1 cellular context compared by ENCODE assay signal in the genomic region with DNA sequence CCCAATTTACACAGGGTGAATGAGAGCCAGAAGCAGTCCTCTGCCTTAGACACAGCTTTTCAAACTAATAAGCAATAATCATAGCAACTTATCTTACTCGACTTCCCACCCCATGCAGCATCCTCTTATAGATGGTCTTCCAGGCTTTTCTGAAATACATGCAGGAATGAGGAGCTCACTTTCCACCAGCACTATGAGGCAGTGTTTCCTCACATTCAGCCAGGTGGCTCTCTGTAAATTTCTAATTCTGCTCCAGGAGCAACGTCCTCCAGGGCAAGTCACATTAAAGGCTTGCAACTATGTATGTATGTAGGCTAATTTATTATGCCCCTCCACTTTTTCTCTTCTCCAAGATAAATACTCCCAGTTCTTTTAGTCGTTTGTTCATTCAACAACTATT.
TF ChIP-seq lines count a peak whose summit lies in the region.

No MANE protein-coding gene starts in this region.

TF ChIP-seq in HCT116, 20 proteins besides CTCF, POLR2A, EP300 and RAD21 (continued from another document):
- TF ChIP-seq, protein P1, sequence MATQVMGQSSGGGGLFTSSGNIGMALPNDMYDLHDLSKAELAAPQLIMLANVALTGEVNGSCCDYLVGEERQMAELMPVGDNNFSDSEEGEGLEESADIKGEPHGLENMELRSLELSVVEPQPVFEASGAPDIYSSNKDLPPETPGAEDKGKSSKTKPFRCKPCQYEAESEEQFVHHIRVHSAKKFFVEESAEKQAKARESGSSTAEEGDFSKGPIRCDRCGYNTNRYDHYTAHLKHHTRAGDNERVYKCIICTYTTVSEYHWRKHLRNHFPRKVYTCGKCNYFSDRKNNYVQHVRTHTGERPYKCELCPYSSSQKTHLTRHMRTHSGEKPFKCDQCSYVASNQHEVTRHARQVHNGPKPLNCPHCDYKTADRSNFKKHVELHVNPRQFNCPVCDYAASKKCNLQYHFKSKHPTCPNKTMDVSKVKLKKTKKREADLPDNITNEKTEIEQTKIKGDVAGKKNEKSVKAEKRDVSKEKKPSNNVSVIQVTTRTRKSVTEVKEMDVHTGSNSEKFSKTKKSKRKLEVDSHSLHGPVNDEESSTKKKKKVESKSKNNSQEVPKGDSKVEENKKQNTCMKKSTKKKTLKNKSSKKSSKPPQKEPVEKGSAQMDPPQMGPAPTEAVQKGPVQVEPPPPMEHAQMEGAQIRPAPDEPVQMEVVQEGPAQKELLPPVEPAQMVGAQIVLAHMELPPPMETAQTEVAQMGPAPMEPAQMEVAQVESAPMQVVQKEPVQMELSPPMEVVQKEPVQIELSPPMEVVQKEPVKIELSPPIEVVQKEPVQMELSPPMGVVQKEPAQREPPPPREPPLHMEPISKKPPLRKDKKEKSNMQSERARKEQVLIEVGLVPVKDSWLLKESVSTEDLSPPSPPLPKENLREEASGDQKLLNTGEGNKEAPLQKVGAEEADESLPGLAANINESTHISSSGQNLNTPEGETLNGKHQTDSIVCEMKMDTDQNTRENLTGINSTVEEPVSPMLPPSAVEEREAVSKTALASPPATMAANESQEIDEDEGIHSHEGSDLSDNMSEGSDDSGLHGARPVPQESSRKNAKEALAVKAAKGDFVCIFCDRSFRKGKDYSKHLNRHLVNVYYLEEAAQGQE (IDR thresholded peaks at IDR 0.05; ENCODE audit: low read depth), result no peak
- TF ChIP-seq, protein P2, sequence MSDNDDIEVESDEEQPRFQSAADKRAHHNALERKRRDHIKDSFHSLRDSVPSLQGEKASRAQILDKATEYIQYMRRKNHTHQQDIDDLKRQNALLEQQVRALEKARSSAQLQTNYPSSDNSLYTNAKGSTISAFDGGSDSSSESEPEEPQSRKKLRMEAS (IDR thresholded peaks at IDR 0.05), result no peak
- no peak for TF ChIP-seq ELF1 (IDR thresholded peaks at IDR 0.05; ENCODE audit: borderline replicate concordance, low read depth)
- no peak for TF ChIP-seq SP1 (IDR thresholded peaks at IDR 0.05; ENCODE audit: low read depth)
